ENCODE assay signal across 8 cellular contexts in genomic region chr7:120950539-120951308, GRCh38. TPM values are rescaled to one million over a fixed set of nuclear protein-coding genes. Genes with fewer than 3 reads are reported as not detected.
DNase-seq lines count a peak whose midpoint lies in the region; ATAC-seq, FAIRE-seq and TF ChIP-seq lines count a peak whose summit lies in the region.

TSS of gene ING3 (plus strand) at chr7:120950777. CDS start at chr7:120950897, 120 bp downstream.

- ATAC-seq in GM21515 (IDR thresholded peaks at IDR 0.05; ENCODE audit: unreplicated experiment) = peak; percentile 96

- peaks cover 12% of the 10 kb centered on the region for H3K79me2 ChIP-seq in OCI-LY3 (ENCODE audit: low read length)

- peak within 1 kb of the TSS; percentile 86 for H3K4me3 ChIP-seq in OCI-LY3 (ENCODE audit: low read length)
- peak within 1 kb of the TSS; percentile 50 for H3K4me3 ChIP-seq in mesodermal cell (ENCODE audit: extremely low read depth, insufficient read depth, low read length, poor library complexity, severe bottlenecking)

- no peak for TF ChIP-seq CTCF in OCI-LY3 (IDR thresholded peaks at IDR 0.05; ENCODE audit: low read depth, low read length)

- H3K27ac ChIP-seq in OCI-LY3 (ENCODE audit: low read length) = peak within 1 kb of the TSS; percentile 87
- H3K27ac ChIP-seq in mesodermal cell (ENCODE audit: low read depth, low read length, severe bottlenecking) = peak within 1 kb of the TSS; percentile 100

- peak within 1 kb of the TSS; percentile 81 for H3K4me2 ChIP-seq in OCI-LY3 (ENCODE audit: low read length)

- peak; percentile 95 for DNase-seq in D341Med (ENCODE audit: low spot score)
- DNase-seq in HuH-7 (ENCODE audit: low spot score) = peak; percentile 77
- peak; percentile 99 for DNase-seq in activated CD8-positive, alpha-beta memory T cell treated with anti-CD3 and anti-CD28 coated beads, Interleukin-2, amount 50 U/mL, for 48 hours
- peak; percentile 94 to 95 for DNase-seq in stimulated activated CD8-positive, alpha-beta memory T cell treated with anti-CD3 and anti-CD28 coated beads, Interleukin-15, amount 100 ng/mL, for 4 hours (ENCODE audit: low read depth in 2 of 2)

- H3K27me3 ChIP-seq in OCI-LY3 (ENCODE audit: low read depth, low read length) = no peaks in the 10 kb centered on the region

- 0 out of 2 replicates have a peak, but pooled peaks cover 8% of the 10 kb centered on the region for H4K20me1 ChIP-seq in OCI-LY3 (ENCODE audit: insufficient read depth, low read length)

- H3K9ac ChIP-seq in OCI-LY3 (ENCODE audit: low read length) = peak within 1 kb of the TSS; percentile 94

- peak; percentile 99 for FAIRE-seq in endometrium (lab: Jason Lieb, UNC)

- no peaks in the 10 kb centered on the region for H3K9me3 ChIP-seq in OCI-LY3 (ENCODE audit: insufficient read depth, low read length)
- no peaks in the 10 kb centered on the region for H3K9me3 ChIP-seq in mesodermal cell (ENCODE audit: control insufficient read depth, low read length)

- peaks cover 6% of the 10 kb centered on the region for H3K36me3 ChIP-seq in OCI-LY3 (replicated peaks; ENCODE audit: low read depth, low read length)
- peaks cover 18% of the 10 kb centered on the region for H3K36me3 ChIP-seq in mesodermal cell (ENCODE audit: control insufficient read depth, insufficient read depth, low read length)

- WGBS in mesodermal cell (ENCODE audit: insufficient coverage in 2 of 2), 2 experiments = 0 to 1% methylated on average over 45 to 57 of the region's 71 CpGs

- H2AFZ ChIP-seq in OCI-LY3 (ENCODE audit: low read depth, low read length) = peak within 1 kb of the TSS; percentile 95

- H3K4me1 ChIP-seq in OCI-LY3 (ENCODE audit: low read length) (peaks cover 11% of the 10 kb centered on the region), mesodermal cell (ENCODE audit: control insufficient read depth, insufficient read depth, low read length, poor library complexity, severe bottlenecking) (no peaks in the 10 kb centered on the region)

RNA-seq across cellular contexts. Expression of gene ING3, which starts in this region (rescaled TPM):
- 13.3 TPM for polyA plus RNA-seq in mesodermal cell (2013, experiment 1 of 2)
- 14.1 TPM for polyA plus RNA-seq in mesodermal cell (2013, experiment 2 of 2)

Comparison
In these comparisons a context has a peak if more than half of its experiments do, and no peak if none do; other contexts are left out.
1. Peak in every context shown above with its lines: DNase-seq, ATAC-seq, H3K4me3 ChIP-seq and H3K27ac ChIP-seq.